Comparison of ENCODE assay signal across 8 cellular contexts in the genomic region with DNA sequence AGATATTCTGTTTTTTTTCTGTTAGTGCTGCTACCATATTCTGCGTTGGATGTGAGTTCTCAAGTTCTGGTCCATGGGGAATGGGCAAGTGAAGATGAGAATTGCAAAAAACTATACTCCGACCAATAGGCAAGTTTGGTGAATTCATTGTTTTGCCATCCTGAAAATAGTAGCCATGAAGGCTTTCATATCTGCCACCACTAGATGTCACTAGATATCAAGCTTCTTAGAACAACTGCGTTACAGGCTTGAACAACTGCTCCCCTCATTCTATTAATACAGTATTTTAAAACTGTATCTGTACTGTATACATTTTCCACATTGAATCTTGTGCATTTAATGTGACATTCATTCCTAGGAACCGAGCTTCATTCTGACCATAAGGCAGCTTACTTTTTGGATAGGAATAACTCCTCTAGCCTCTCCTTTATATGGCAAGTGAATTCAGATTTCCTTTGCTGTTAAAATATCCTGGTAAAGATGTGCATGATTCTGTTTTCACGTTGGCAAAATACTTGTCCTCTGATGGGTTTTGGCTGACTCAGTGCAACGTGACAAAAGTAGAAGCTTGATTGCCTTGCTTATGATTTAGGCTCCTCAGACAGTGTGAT.
DNase-seq lines count a peak whose midpoint lies in the region; ATAC-seq and TF ChIP-seq lines count a peak whose summit lies in the region.

No MANE protein-coding gene starts in this region.

- no peaks in the 10 kb centered on the region for H3K4me1 ChIP-seq in OCI-LY7 (ENCODE audit: insufficient read depth, low read length, poor library complexity, severe bottlenecking)
- peaks cover 0 to 15% (median 3%) of the 10 kb centered on the region in 4 donors for H3K4me1 ChIP-seq in upper lobe of left lung

- H3K4me3 ChIP-seq in OCI-LY7 (ENCODE audit: low read depth, low read length, poor library complexity, severe bottlenecking) (no peak overlapping the region), upper lobe of left lung (no peak overlapping the region)

- no peaks in the 10 kb centered on the region for H3K27me3 ChIP-seq in upper lobe of left lung

- no peaks in the 10 kb centered on the region for H3K36me3 ChIP-seq in OCI-LY7 (ENCODE audit: insufficient read depth, low read length)
- no peaks in the 10 kb centered on the region for H3K36me3 ChIP-seq in upper lobe of left lung

- H2AFZ ChIP-seq in OCI-LY7 (ENCODE audit: low read length), result no peak overlapping the region

- no peaks in the 10 kb centered on the region for H4K20me1 ChIP-seq in OCI-LY7 (ENCODE audit: insufficient read depth, low read length)

- TF ChIP-seq POLR2A in upper lobe of left lung (IDR thresholded peaks at IDR 0.05), result no peak

- CTCF ChIA-PET in OCI-LY7 (lab: Charles Lee; ENCODE audit: unreplicated experiment), result no interaction called here

- POLR2A ChIA-PET in OCI-LY7 (lab: Charles Lee), result interaction anchor here (2.0 kb wide), 1 partner anchor 11 kb away, joined by 7 read pairs; no protein-coding TSS in a partner anchor

- peak; percentile 96 for TF ChIP-seq CTCF in OCI-LY7 (conservative IDR thresholded peaks at IDR 0.05; ENCODE audit: low read length)
- TF ChIP-seq CTCF in upper lobe of left lung (IDR thresholded peaks at IDR 0.05), result peak; percentile 53 to 83 (median 75)

- in situ Hi-C loops in KBM-7 (cut with MboI; ENCODE audit: low pct_unique_long_range_greater_than_20kb, low sequenced_read_pairs), result loop anchor here (25.0 kb wide), 1 partner anchor 455 kb away; no protein-coding TSS in a partner anchor

- no peak overlapping the region for H3K4me2 ChIP-seq in OCI-LY7 (ENCODE audit: low read length)

- no peaks in the 10 kb centered on the region for H3K9me3 ChIP-seq in OCI-LY7 (ENCODE audit: low read length)
- no peaks in the 10 kb centered on the region for H3K9me3 ChIP-seq in upper lobe of left lung

- H3K27ac ChIP-seq in OCI-LY7 (ENCODE audit: low read depth, low read length, poor library complexity, severe bottlenecking), result no peak overlapping the region
- H3K27ac ChIP-seq in upper lobe of left lung, result no peak overlapping the region

- ATAC-seq in GM19455 (IDR thresholded peaks at IDR 0.05; ENCODE audit: unreplicated experiment) (peak; percentile 87), left lobe of liver (peak; percentile 88), upper lobe of left lung (ENCODE audit: low FRiP score in 2 of 2) (peak; percentile 80 to 93)

- H3K9me2 ChIP-seq in OCI-LY7 (ENCODE audit: insufficient read depth, low read length), result no peaks in the 10 kb centered on the region

- no peak for TF ChIP-seq EP300 in upper lobe of left lung (IDR thresholded peaks at IDR 0.05)

- DNase-seq in DMS153 (lab: John Stamatoyannopoulos, UW) (peak; percentile 26), KBM-7 (peak; percentile 76), OCI-LY7 (ENCODE audit: low spot score) (peak; percentile 79), cerebellum (ENCODE audit: low spot score) (peak; percentile 45), left lobe of liver (ENCODE audit: low spot score) (no peak), upper lobe of left lung (no peak)
- DNase-seq in stimulated activated CD4-positive, alpha-beta T cell treated with anti-CD3 and anti-CD28 coated beads, Interleukin-2, amount 100 ng/mL, for 24 hours, result no peak

- 13 to 14% methylated on average over 6 of the region's 6 CpGs for WGBS in upper lobe of left lung, 2 donors

- intact Hi-C loops in OCI-LY7 (cut with micrococcal nuclease; ENCODE audit: unreplicated experiment), result loop anchor here (1.0 to 10.0 kb wide), 4 partner anchors 187 to 463 kb away; no protein-coding TSS in a partner anchor

- BruUV-seq in OCI-LY7 (replicated peaks; lab: Mats Ljungman, UMichigan), result no TSS peak

- no peaks in the 10 kb centered on the region for H3K79me2 ChIP-seq in OCI-LY7 (ENCODE audit: insufficient read depth, low read depth, low read length)

Comparison
In these comparisons a context has a peak if more than half of its experiments do, and no peak if none do; other contexts are left out.
1. DNase-seq: peak in DMS153 (single experiment), KBM-7 (single experiment), OCI-LY7 (single experiment) and cerebellum (single experiment); none in left lobe of liver (single experiment), upper lobe of left lung (0 of 2) and stimulated activated CD4-positive, alpha-beta T cell treated with anti-CD3 and anti-CD28 coated beads, Interleukin-2, amount 100 ng/mL, for 24 hours (0 of 2).
2. Peak in every context shown above with its lines, with median percentiles within 50 percentile points of each other: ATAC-seq.